ENCODE assay signal across 13 cellular contexts in the genomic region with DNA sequence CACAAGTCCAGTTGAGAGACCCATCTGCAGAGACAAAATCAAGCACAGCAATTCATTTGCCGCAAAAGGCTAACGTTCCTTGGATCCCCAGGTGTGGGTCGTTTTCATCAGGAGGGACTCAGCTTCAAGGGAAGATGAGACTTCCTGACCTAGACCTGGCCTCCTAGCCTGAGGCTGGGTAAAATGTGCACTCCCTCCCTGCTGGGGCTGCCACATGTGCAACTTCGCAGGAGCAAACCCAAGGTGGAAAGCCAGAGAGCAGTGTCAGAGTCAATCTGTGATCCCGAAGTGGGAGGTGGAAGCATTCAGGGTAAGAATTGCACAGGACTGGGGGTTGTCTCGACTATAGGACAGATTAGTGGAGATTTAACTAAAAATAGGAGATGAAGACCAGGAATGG.
"Had no signal": no experiment of that assay in that cellular context is flagged by ENCODE, and none has a peak within 500 bp of the region (broad histone marks: within the 10 kb centered on the region; RNA-seq: fewer than 3 reads in every experiment).

No MANE protein-coding gene starts in this region.

- H3K27ac ChIP-seq: esophagus muscularis mucosa, heart right ventricle, left lung, lower lobe of right lung, ovary, psoas muscle, spleen, thoracic aorta, uterus had no signal

- H3K4me3 ChIP-seq: esophagus muscularis mucosa, heart right ventricle, left lung, lower lobe of right lung, ovary, spleen, thoracic aorta, uterus had no signal

- H3K9me3 ChIP-seq: esophagus muscularis mucosa, heart right ventricle, left lung, lower lobe of right lung, ovary, psoas muscle, spleen, thoracic aorta, uterus had no signal

- DNase-seq: activated B cell treated with CpG ODN at 0.5 μM for 24 hours, spleen had no signal

- H3K36me3 ChIP-seq: left lung, lower lobe of right lung, ovary, uterus had no signal

- H3K27me3 ChIP-seq: esophagus muscularis mucosa, heart right ventricle, left lung, ovary, spleen, uterus had no signal

- ATAC-seq: activated CD8-positive, alpha-beta T cell treated with anti-CD3 and anti-CD28 coated beads for 36 hours; activated naive CD8-positive, alpha-beta T cell treated with anti-CD3 and anti-CD28 coated beads, Interleukin-2, amount 50 U/mL, for 24 hours; activated T-cell treated with anti-CD3 and anti-CD28 coated beads, Interleukin-2, amount 50 U/mL, for 4 hours had no signal

- H3K4me1 ChIP-seq: left lung, lower lobe of right lung, psoas muscle, uterus had no signal
